18 cellular contexts compared by ENCODE assay signal in genomic region chr4:8278009-8278395, GRCh38. TPM values are rescaled to one million over a fixed set of nuclear protein-coding genes. Genes with fewer than 3 reads are reported as not detected.
DNase-seq lines count a peak whose midpoint lies in the region; ATAC-seq lines count a peak whose summit lies in the region.
"Had no signal": no experiment of that assay in that cellular context is flagged by ENCODE, and none has a peak within 500 bp of the region (broad histone marks: within the 10 kb centered on the region; RNA-seq: fewer than 3 reads in every experiment).

No MANE protein-coding gene starts in this region.

- H4K20me1 ChIP-seq in Karpas-422 (ENCODE audit: insufficient read depth, low read depth, low read length) = no peaks in the 10 kb centered on the region

- H3K9me3 ChIP-seq in muscle layer of duodenum (ENCODE audit: control insufficient read depth in 1 of 2, low read length in 2 of 2) (no peaks in the 10 kb centered on the region), Karpas-422 (ENCODE audit: low read length) (no peaks in the 10 kb centered on the region)
- H3K9me3 ChIP-seq: tibial nerve had no signal

- H3K9me2 ChIP-seq in Karpas-422 (replicated peaks; ENCODE audit: insufficient read depth, low read length) = no peaks in the 10 kb centered on the region

- H3K27me3 ChIP-seq in muscle layer of duodenum (ENCODE audit: low read depth, low read length) = no peaks in the 10 kb centered on the region
- H3K27me3 ChIP-seq in Karpas-422 (ENCODE audit: low read length) = no peaks in the 10 kb centered on the region
- H3K27me3 ChIP-seq: tibial nerve had no signal

- intact Hi-C loops in Right ventricle myocardium superior (cut with DNase I) = no loop called here
- intact Hi-C loops in cardiac septum (cut with DNase I) = no loop called here

- H3K4me3 ChIP-seq in muscle layer of duodenum (ENCODE audit: low read depth in 1 of 2, low read length in 2 of 2) (no peak overlapping the region), Karpas-422 (ENCODE audit: low read length) (no peak overlapping the region)
- H3K4me3 ChIP-seq: tibial nerve had no signal

- H3K4me1 ChIP-seq in muscle layer of duodenum (ENCODE audit: control insufficient read depth in 1 of 2, insufficient read depth in 2 of 2, low read length in 2 of 2) (peaks cover 5 to 68% of the 10 kb centered on the region in 2 donors), Karpas-422 (ENCODE audit: low read length) (no peaks in the 10 kb centered on the region)
- H3K4me1 ChIP-seq: parathyroid adenoma had no signal

- no peak overlapping the region for H3K4me2 ChIP-seq in Karpas-422 (ENCODE audit: low read depth, low read length, poor library complexity, severe bottlenecking)

- no peak overlapping the region for H2AFZ ChIP-seq in Karpas-422 (ENCODE audit: low read length)
- H2AFZ ChIP-seq: parathyroid adenoma had no signal

- ATAC-seq in Right ventricle myocardium superior (ENCODE audit: poor library complexity) = no peak
- no peak for ATAC-seq in GM19351 (IDR thresholded peaks at IDR 0.05; ENCODE audit: unreplicated experiment)

- peak; percentile 43 for DNase-seq in Right ventricle myocardium superior
- no peak for DNase-seq in cardiac septum (ENCODE audit: low spot score)
- peak; percentile 19 for DNase-seq in dermis blood vessel endothelial cell
- DNase-seq in Karpas-422 = no peak
- no peak for DNase-seq in midbrain (lab: John Stamatoyannopoulos, UW)
- DNase-seq in NCI-H510A (lab: John Stamatoyannopoulos, UW) = no peak
- DNase-seq: 8988T; activated CD4-positive, CD25-positive, alpha-beta regulatory T cell treated with anti-CD3 and anti-CD28 coated beads, Interleukin-2, amount 50 U/mL, for 72 hours; activated CD8-positive, alpha-beta memory T cell treated with anti-CD3 and anti-CD28 coated beads, Interleukin-2, amount 50 U/mL, for 4 hours; activated naive CD4-positive, alpha-beta T cell treated with Interleukin-2 at 50 U/mL for 16 hours; COR-L47; effector memory CD4-positive, alpha-beta T cell; foreskin melanocyte; NCI-H748 treated with DMSO at 0.1 percent for 48 hours had no signal

- no peaks in the 10 kb centered on the region for H3K79me2 ChIP-seq in Karpas-422 (ENCODE audit: low read length)
- H3K79me2 ChIP-seq: parathyroid adenoma had no signal

- H3K36me3 ChIP-seq in muscle layer of duodenum (ENCODE audit: control insufficient read depth in 1 of 2, insufficient read depth in 2 of 2, low read length in 2 of 2) (no peaks in the 10 kb centered on the region), Karpas-422 (ENCODE audit: insufficient read depth, low read length) (no peaks in the 10 kb centered on the region)
- H3K36me3 ChIP-seq: tibial nerve had no signal

- no peak overlapping the region for H3K9ac ChIP-seq in Karpas-422 (ENCODE audit: low read length)
- H3K9ac ChIP-seq: parathyroid adenoma had no signal

- H3K27ac ChIP-seq in muscle layer of duodenum (ENCODE audit: low read length) = peak overlapping the region; percentile 16
- no peak overlapping the region for H3K27ac ChIP-seq in Karpas-422 (ENCODE audit: low read length)
- H3K27ac ChIP-seq: parathyroid adenoma, tibial nerve had no signal

RNA-seq across cellular contexts. Expression of gene HTRA3, which starts 8.4 kb away (rescaled TPM):
- total RNA-seq in Right ventricle myocardium superior = 123 TPM
- 50.8 TPM for total RNA-seq in cardiac septum
- 3.0 and 3.6 TPM in 2 replicates for total RNA-seq in dermis blood vessel endothelial cell
- total RNA-seq in Karpas-422 (2014; rRNA removed; shearing (Covaris generic); ENCODE audit: low replicate concordance) = not detected in 2 replicates

Comparison
In these comparisons a context has a peak if more than half of its experiments do, and no peak if none do; other contexts are left out.
1. DNase-seq: peak in Right ventricle myocardium superior (single experiment) and dermis blood vessel endothelial cell (single experiment); none in cardiac septum (single experiment), Karpas-422 (single experiment), midbrain (single experiment) and NCI-H510A (single experiment).
2. RNA of gene HTRA3, which starts 8.4 kb away (total RNA-seq): 123 TPM in Right ventricle myocardium superior (single experiment) and 50.8 TPM in cardiac septum (single experiment); 3.0 to 3.6 TPM in dermis blood vessel endothelial cell and not detected in Karpas-422; every median in the first group is over 10 times any median in the second.